ENCODE assay signal across 11 cellular contexts in the genomic region with DNA sequence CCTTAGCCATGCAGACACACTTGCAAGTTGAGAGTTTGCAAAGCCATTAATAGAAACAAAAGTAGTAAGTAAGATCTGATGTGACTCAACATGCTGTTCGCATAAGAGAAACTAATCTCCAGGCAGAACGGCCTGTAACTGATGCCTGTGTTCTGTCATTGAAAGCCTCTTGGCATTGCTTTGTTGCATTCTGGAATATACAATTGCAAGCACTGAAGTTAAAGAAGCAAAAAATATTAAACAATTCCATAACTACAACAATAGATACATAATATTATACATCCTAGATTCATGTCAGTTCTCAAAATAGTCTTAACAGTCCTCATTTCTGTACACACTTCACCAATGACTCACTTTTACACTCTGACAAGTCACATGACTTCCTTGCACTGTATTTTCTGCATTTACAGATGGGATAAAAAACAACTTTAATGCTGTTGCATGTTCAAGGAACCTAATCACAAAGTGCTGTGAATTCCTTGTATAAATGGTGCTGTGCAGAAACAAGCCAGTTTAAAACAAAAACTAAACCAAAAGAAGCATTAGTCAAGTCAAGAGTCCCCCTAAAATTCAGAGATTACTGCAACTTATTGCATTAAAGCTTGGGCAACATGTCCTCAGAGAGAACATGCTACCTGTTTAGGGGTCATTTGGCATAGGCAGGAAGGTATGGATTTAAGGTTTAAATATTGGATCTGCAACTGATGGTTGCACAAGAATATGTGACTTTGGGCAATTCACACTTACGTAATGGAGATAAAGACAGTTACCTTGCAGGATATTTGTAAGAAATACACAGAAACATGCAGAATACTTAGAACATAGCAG.
DNase-seq lines count a peak whose midpoint lies in the region; ATAC-seq and TF ChIP-seq lines count a peak whose summit lies in the region.
"Had no signal": no experiment of that assay in that cellular context is flagged by ENCODE, and none has a peak within 500 bp of the region (broad histone marks: within the 10 kb centered on the region; RNA-seq: fewer than 3 reads in every experiment).

No MANE protein-coding gene starts in this region.

- peaks cover 0 to 50% (median 34%) of the 10 kb centered on the region in 4 donors for H3K4me1 ChIP-seq in sigmoid colon

- peaks cover 6% of the 10 kb centered on the region for H3K36me3 Mint-ChIP-seq in HFFc6 (ENCODE audit: low read depth)
- H3K36me3 Mint-ChIP-seq in activated T-helper 17 cell treated with anti-CD3 and anti-CD28 coated beads, Interleukin-2, amount 50 U/mL, for 72 hours (ENCODE audit: low read depth) = no peaks in the 10 kb centered on the region

- peaks cover 7% of the 10 kb centered on the region for H3K27me3 Mint-ChIP-seq in HFFc6 (ENCODE audit: insufficient read depth)
- H3K27me3 Mint-ChIP-seq in activated T-helper 17 cell treated with anti-CD3 and anti-CD28 coated beads, Interleukin-2, amount 50 U/mL, for 72 hours = peaks cover 18% of the 10 kb centered on the region

- peak overlapping the region; percentile 60 for H3K4me3 Mint-ChIP-seq in HFFc6
- peak overlapping the region; percentile 25 for H3K4me3 Mint-ChIP-seq in activated T-helper 17 cell treated with anti-CD3 and anti-CD28 coated beads, Interleukin-2, amount 50 U/mL, for 72 hours
- H3K4me3 Mint-ChIP-seq: dendritic cell treated with granulocyte-macrophage colony-stimulating factor and Interleukin-4, amounts not matched to agents 40 ng/mL and 50 ng/mL, for 4 days had no signal

- TF ChIP-seq EP300 in sigmoid colon (IDR thresholded peaks at IDR 0.05) = no peak

- H3K27ac ChIP-seq in sigmoid colon = peak overlapping the region; percentile 66 to 88 (median 81)

- H3K4me3 ChIP-seq in fibroblast of pulmonary artery (replicated peaks; ENCODE audit: low read depth, low read length) (no peak overlapping the region), sigmoid colon (no peak overlapping the region), H7 (ENCODE audit: insufficient read depth, low read depth, low read length) (no peak overlapping the region)

- H3K27ac Mint-ChIP-seq in HFFc6 = peak overlapping the region; percentile 47
- no peak overlapping the region for H3K27ac Mint-ChIP-seq in activated T-helper 17 cell treated with anti-CD3 and anti-CD28 coated beads, Interleukin-2, amount 50 U/mL, for 72 hours
- H3K27ac Mint-ChIP-seq: dendritic cell treated with granulocyte-macrophage colony-stimulating factor and Interleukin-4, amounts not matched to agents 40 ng/mL and 50 ng/mL, for 4 days had no signal

- WGBS in sigmoid colon, 2 donors = 61 to 77% methylated on average over 3 of the region's 3 CpGs

- peaks cover 28% of the 10 kb centered on the region for H3K4me1 Mint-ChIP-seq in HFFc6 (ENCODE audit: low read depth)
- peaks cover 10% of the 10 kb centered on the region for H3K4me1 Mint-ChIP-seq in activated T-helper 17 cell treated with anti-CD3 and anti-CD28 coated beads, Interleukin-2, amount 50 U/mL, for 72 hours

- no peak for TF ChIP-seq POLR2A in sigmoid colon (IDR thresholded peaks at IDR 0.05)

- no peaks in the 10 kb centered on the region for H3K27me3 ChIP-seq in sigmoid colon
- no peaks in the 10 kb centered on the region; the same call in 1 of the 2 replicates for H3K27me3 ChIP-seq in H7 (ENCODE audit: control insufficient read depth, insufficient read depth, low read length)

- peaks cover 20% of the 10 kb centered on the region for H3K9me3 Mint-ChIP-seq in HFFc6
- peaks cover 1% of the 10 kb centered on the region for H3K9me3 Mint-ChIP-seq in activated T-helper 17 cell treated with anti-CD3 and anti-CD28 coated beads, Interleukin-2, amount 50 U/mL, for 72 hours

- peak; percentile 80 for ATAC-seq in activated T-helper 17 cell treated with anti-CD3 and anti-CD28 coated beads, Interleukin-2, amount 50 U/mL, for 72 hours (replicated peaks)
- no peak for ATAC-seq in HG03571 (IDR thresholded peaks at IDR 0.05; ENCODE audit: unreplicated experiment)

- DNase-seq in HFFc6 (peak; percentile 26), fibroblast of pulmonary artery (ENCODE audit: low read depth) (peak; percentile 64), sigmoid colon (no peak), DMS153 (lab: John Stamatoyannopoulos, UW) (no peak), H7 (no peak), DMS153 treated with DMSO at 0.1 percent for 48 hours (lab: John Stamatoyannopoulos, UW; ENCODE audit: unreplicated experiment) (no peak)
- DNase-seq: EL, SHP77 had no signal

- intact Hi-C loops in sigmoid colon (cut with DNase I) = no loop called here

- no peak for TF ChIP-seq CTCF in HFFc6 (IDR thresholded peaks at IDR 0.05)
- no peak for TF ChIP-seq CTCF in fibroblast of pulmonary artery (IDR thresholded peaks at IDR 0.05; ENCODE audit: low read length, missing control alignments)
- no peak for TF ChIP-seq CTCF in sigmoid colon (IDR thresholded peaks at IDR 0.05)

- H3K36me3 ChIP-seq in sigmoid colon (no peaks in the 10 kb centered on the region), H7 (replicated peaks; ENCODE audit: control insufficient read depth, insufficient read depth, low read length) (no peaks in the 10 kb centered on the region)

- no peaks in the 10 kb centered on the region for H3K9me3 ChIP-seq in sigmoid colon

Comparison
In these comparisons a context has a peak if more than half of its experiments do, and no peak if none do; other contexts are left out.
1. DNase-seq: peak in HFFc6 (single experiment) and fibroblast of pulmonary artery (single experiment); none in sigmoid colon (single experiment), DMS153 (single experiment), H7 (single experiment) and DMS153 treated with DMSO at 0.1 percent for 48 hours (single experiment).